ENCODE assay signal across 19 cellular contexts in the genomic region with DNA sequence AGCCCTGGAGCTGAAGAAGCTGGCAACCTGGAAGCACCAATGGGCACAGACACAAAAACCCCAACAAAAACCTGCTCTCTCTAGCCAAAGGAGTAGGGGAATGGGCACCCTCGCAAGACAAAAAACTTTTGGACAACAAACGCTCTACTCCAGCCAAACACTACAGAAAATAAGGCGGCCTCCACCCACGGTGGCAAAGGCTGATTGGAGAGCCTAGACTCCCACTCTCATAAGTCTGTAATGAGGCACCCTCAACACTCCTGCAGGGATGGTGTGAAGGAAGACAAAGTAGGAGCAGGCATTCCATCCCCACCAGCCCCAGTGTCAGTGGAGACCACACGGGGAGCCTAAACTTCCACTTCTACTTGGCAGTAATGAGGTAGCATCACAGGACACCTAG. TPM values are rescaled to one million over a fixed set of nuclear protein-coding genes. Genes with fewer than 3 reads are reported as not detected.
DNase-seq lines count a peak whose midpoint lies in the region; ATAC-seq and TF ChIP-seq lines count a peak whose summit lies in the region.
"Had no signal": no experiment of that assay in that cellular context is flagged by ENCODE, and none has a peak within 500 bp of the region (broad histone marks: within the 10 kb centered on the region; RNA-seq: fewer than 3 reads in every experiment).

No MANE protein-coding gene starts in this region.

- H3K27me3 Mint-ChIP-seq in chondrocyte (ENCODE audit: low read depth), result no peaks in the 10 kb centered on the region
- H3K27me3 Mint-ChIP-seq: T-cell had no signal

- no peak overlapping the region for H2AFZ ChIP-seq in trophoblast cell (ENCODE audit: insufficient read depth, low read length, poor library complexity)

- peak overlapping the region; percentile 30 for H3K4ac ChIP-seq in trophoblast cell (ENCODE audit: low read depth, low read length)

- H3K27me3 ChIP-seq in trophoblast cell (ENCODE audit: insufficient read depth, low read length), result no peaks in the 10 kb centered on the region
- H3K27me3 ChIP-seq: BE2C, Peyer's patch had no signal

- peak overlapping the region; percentile 12; the same call in 1 of the 2 replicates for H3K4me3 ChIP-seq in LNCaP clone FGC (ENCODE audit: low read depth, low read length)
- no peak overlapping the region for H3K4me3 ChIP-seq in trophoblast cell (ENCODE audit: low read depth, low read length)
- H3K4me3 ChIP-seq: Peyer's patch had no signal

- no peaks in the 10 kb centered on the region for H3K79me1 ChIP-seq in trophoblast cell (ENCODE audit: low read length)

- H3K9me3 Mint-ChIP-seq in chondrocyte (ENCODE audit: low read depth), result peaks cover 4% of the 10 kb centered on the region

- TF ChIP-seq CTCF in C4-2B (conservative IDR thresholded peaks at IDR 0.05) (no peak), LNCaP clone FGC (IDR thresholded peaks at IDR 0.05; ENCODE audit: control insufficient read depth, extremely low read depth, insufficient read depth) (no peak), chondrocyte (IDR thresholded peaks at IDR 0.05) (no peak)

- H4K91ac ChIP-seq in trophoblast cell (ENCODE audit: low read depth, low read length), result no peak overlapping the region

- H3K36me3 Mint-ChIP-seq in chondrocyte (ENCODE audit: low read depth), result peaks cover 3% of the 10 kb centered on the region

- no peak overlapping the region for H3K14ac ChIP-seq in trophoblast cell (ENCODE audit: low read length)

- no peak overlapping the region for H2BK120ac ChIP-seq in trophoblast cell (ENCODE audit: insufficient read depth, low read length, poor library complexity)

- no peak overlapping the region for H3K4me2 ChIP-seq in trophoblast cell (ENCODE audit: low read length)
- H3K4me2 ChIP-seq: SK-N-SH had no signal

- H3K23ac ChIP-seq in trophoblast cell (ENCODE audit: low read length), result no peak overlapping the region

- peak overlapping the region; percentile 65 for H3K27ac Mint-ChIP-seq in chondrocyte (ENCODE audit: unreplicated experiment)
- H3K27ac Mint-ChIP-seq: T-cell had no signal

- no peak overlapping the region for H3K18ac ChIP-seq in trophoblast cell (ENCODE audit: low read length)

- DNase-seq in LNCaP clone FGC (ENCODE audit: low read depth) (no peak), chondrocyte (ENCODE audit: low spot score) (no peak), trophoblast cell (no peak), cerebellum (ENCODE audit: low spot score) (no peak), HuH-7.5 (ENCODE audit: low spot score) (no peak), RKO (ENCODE audit: low spot score) (no peak)
- DNase-seq: BE2C, DMS 273 treated with DMSO at 0.1 percent for 48 hours, H7, NCI-H1105, NCI-H1694, NCI-H2227 treated with DMSO at 0.1 percent for 48 hours, NCI-H524 treated with DMSO at 0.1 percent for 48 hours, Peyer's patch, Right ventricle myocardium superior, SK-N-SH, T-cell had no signal

- H4K12ac ChIP-seq in trophoblast cell (ENCODE audit: low read depth, low read length), result no peak overlapping the region

- no peak overlapping the region for H2AK5ac ChIP-seq in trophoblast cell (ENCODE audit: low read length)

- H3K4me1 Mint-ChIP-seq in chondrocyte (ENCODE audit: low read depth), result peaks cover 18% of the 10 kb centered on the region

- no CpG with 5 or more reads among the region's 5 CpGs for WGBS in trophoblast cell (ENCODE audit: extremely low coverage, insufficient coverage, insufficient read length)

- H2BK12ac ChIP-seq in trophoblast cell (ENCODE audit: low read length), result no peak overlapping the region

- no peak overlapping the region for H3K9ac ChIP-seq in trophoblast cell (ENCODE audit: low read length)
- H3K9ac ChIP-seq: SK-N-SH had no signal

- ATAC-seq in GM21825 (IDR thresholded peaks at IDR 0.05; ENCODE audit: unreplicated experiment), result no peak
- ATAC-seq: T-cell had no signal

- H3K9me3 ChIP-seq in trophoblast cell (ENCODE audit: insufficient read depth, low read depth, low read length), result no peaks in the 10 kb centered on the region
- H3K9me3 ChIP-seq: BE2C, Peyer's patch, SK-N-SH had no signal

- no peaks in the 10 kb centered on the region for H3K79me2 ChIP-seq in trophoblast cell (ENCODE audit: control insufficient read depth, insufficient read depth, low read length, poor library complexity)

- H2BK5ac ChIP-seq in trophoblast cell (ENCODE audit: low read depth, low read length, poor library complexity), result no peak overlapping the region

- no peak overlapping the region for H4K8ac ChIP-seq in trophoblast cell (ENCODE audit: low read depth, low read length)

- no peaks in the 10 kb centered on the region for H3K4me1 ChIP-seq in trophoblast cell (ENCODE audit: control insufficient read depth in 1 of 2, insufficient read depth in 2 of 2, low read length in 2 of 2)
- H3K4me1 ChIP-seq: BE2C had no signal

- H3K4me3 Mint-ChIP-seq in chondrocyte (ENCODE audit: unreplicated experiment), result no peak overlapping the region
- H3K4me3 Mint-ChIP-seq: T-cell had no signal

- H3K27ac ChIP-seq in C4-2B, result peak overlapping the region; percentile 40
- H3K27ac ChIP-seq in trophoblast cell (ENCODE audit: low read depth, low read length), result no peak overlapping the region
- H3K27ac ChIP-seq: Peyer's patch had no signal

- H3K36me3 ChIP-seq in trophoblast cell (ENCODE audit: control insufficient read depth in 1 of 2, insufficient read depth in 2 of 2, low read length in 2 of 2), result peaks cover 0 to 3% of the 10 kb centered on the region in 2 experiments
- H3K36me3 ChIP-seq: Peyer's patch had no signal

RNA-seq across cellular contexts. Expression of gene TTI1, which starts 8.8 kb away (rescaled TPM):
- 10.6 to 16.1 TPM (median 10.8 TPM) in 3 replicates for total RNA-seq in chondrocyte
- polyA plus RNA-seq in trophoblast cell (2013), result 14.6 and 14.7 TPM in 2 replicates
- 34.8 TPM for total RNA-seq in cerebellum

RNA-seq across cellular contexts. Expression of gene RPRD1B, which starts 9.1 kb away (rescaled TPM):
- total RNA-seq in chondrocyte (16.9 to 21.6 TPM (median 19.3 TPM) in 3 replicates), cerebellum (33.8 TPM)
- 29.9 and 32.6 TPM in 2 replicates for polyA plus RNA-seq in trophoblast cell (2013)
